24 cellular contexts compared by ENCODE assay signal in the genomic region with DNA sequence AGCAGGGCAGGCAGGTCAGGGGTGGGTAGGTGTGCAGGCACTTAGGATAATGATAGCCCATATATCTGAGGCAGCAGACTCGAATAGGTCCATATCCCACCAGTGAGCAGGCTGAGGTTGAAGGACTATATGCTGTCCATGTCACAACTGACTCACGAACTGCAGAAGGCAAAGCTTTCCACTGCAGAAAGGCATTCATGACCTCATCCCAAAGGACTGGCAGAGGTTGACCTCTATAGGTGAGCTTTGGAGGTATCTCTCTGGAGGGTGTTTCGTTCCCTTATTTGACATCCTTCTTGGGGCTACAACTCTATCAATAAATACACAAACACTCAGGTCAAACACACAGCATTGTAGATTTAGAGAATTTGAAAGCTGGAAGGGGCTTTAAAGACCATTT. TPM values are rescaled to one million over a fixed set of nuclear protein-coding genes. Genes with fewer than 3 reads are reported as not detected.
A peak's percentile ranks its signal among the peaks of the same experiment; 100 is the strongest.
DNase-seq lines count a peak whose midpoint lies in the region; ATAC-seq and TF ChIP-seq lines count a peak whose summit lies in the region.
"Had no signal": no experiment of that assay in that cellular context is flagged by ENCODE, and none has a peak within 500 bp of the region (broad histone marks: within the 10 kb centered on the region; RNA-seq: fewer than 3 reads in every experiment).

No MANE protein-coding gene starts in this region.

- H3K27me3 ChIP-seq in MM.1S (replicated peaks; ENCODE audit: insufficient read depth, low read length) (no peaks in the 10 kb centered on the region), thoracic aorta (replicated peaks; ENCODE audit: insufficient read depth) (no peaks in the 10 kb centered on the region)
- H3K27me3 ChIP-seq: gastrocnemius medialis, ovary, SJCRH30, testis had no signal

- H3K4me1 ChIP-seq in MM.1S (ENCODE audit: low read length): no peaks in the 10 kb centered on the region
- peaks cover 6 to 32% of the 10 kb centered on the region in 2 donors for H3K4me1 ChIP-seq in thoracic aorta (ENCODE audit: control insufficient read depth in 1 of 2, low read depth in 2 of 2)
- H3K4me1 ChIP-seq: adrenal gland, gastrocnemius medialis, SJCRH30, testis had no signal

- no peak overlapping the region for H3K9ac ChIP-seq in MM.1S (ENCODE audit: low read length)

- H3K79me2 ChIP-seq in MM.1S (ENCODE audit: low read length): no peaks in the 10 kb centered on the region

- no peaks in the 10 kb centered on the region for H3F3A ChIP-seq in MM.1S (ENCODE audit: insufficient read depth, low read length)

- H3K4me3 ChIP-seq in MM.1S (ENCODE audit: low read length): no peak overlapping the region
- H3K4me3 ChIP-seq in epithelial cell of esophagus (ENCODE audit: low read length): no peak overlapping the region
- no peak overlapping the region for H3K4me3 ChIP-seq in thoracic aorta
- H3K4me3 ChIP-seq: adrenal gland, gastrocnemius medialis, ovary, SJCRH30, testis had no signal

- H3K36me3 ChIP-seq in MM.1S (replicated peaks; ENCODE audit: insufficient read depth, low read length) (no peaks in the 10 kb centered on the region), thoracic aorta (no peaks in the 10 kb centered on the region)
- H3K36me3 ChIP-seq: adrenal gland, gastrocnemius medialis, ovary, SJCRH30 had no signal

- H3K4me2 ChIP-seq in MM.1S (ENCODE audit: low read depth, low read length): no peak overlapping the region

- in situ Hi-C loops in GM13977 (cut with MboI; ENCODE audit: low pct_unique_long_range_greater_than_20kb, low sequenced_read_pairs, unreplicated experiment): no loop called here

- TF ChIP-seq CTCF in MM.1S (IDR thresholded peaks at IDR 0.05; ENCODE audit: low read length) (no peak), epithelial cell of esophagus (IDR thresholded peaks at IDR 0.05; ENCODE audit: insufficient read depth, low read depth, low read length, missing control alignments) (no peak), thoracic aorta (IDR thresholded peaks at IDR 0.05) (no peak), GM13977 (IDR thresholded peaks at IDR 0.05; ENCODE audit: extremely low read depth, insufficient read depth, missing control alignments) (no peak)

- no peaks in the 10 kb centered on the region for H4K20me1 ChIP-seq in MM.1S (ENCODE audit: insufficient read depth, low read length)

- H3K27ac ChIP-seq in MM.1S (ENCODE audit: low read length) (no peak overlapping the region), thoracic aorta (peak overlapping the region; percentile 66 to 73)
- H3K27ac ChIP-seq: adrenal gland, HL-60, ovary, SJCRH30, testis had no signal

- no peaks in the 10 kb centered on the region for H3K9me3 ChIP-seq in MM.1S (replicated peaks; ENCODE audit: insufficient read depth, low read length)
- H3K9me3 ChIP-seq in thoracic aorta: no peaks in the 10 kb centered on the region
- H3K9me3 ChIP-seq: adrenal gland, gastrocnemius medialis, ovary, SJCRH30, testis had no signal

- DNase-seq in ELR (ENCODE audit: low read depth) (peak; percentile 2), MM.1S (peak; percentile 26), epithelial cell of esophagus (ENCODE audit: low read depth) (peak; percentile 36), thoracic aorta (ENCODE audit: low spot score) (no peak), GM13977 (ENCODE audit: low spot score) (no peak)
- DNase-seq: activated CD4-positive, alpha-beta T cell treated with anti-CD3 and anti-CD28 coated beads, Interleukin-2, amount 50 U/mL, for 4 hours; activated gamma-delta T cell treated with Interleukin-2 at 50 U/mL for 16 hours; adrenal gland; caudate nucleus; DND-41; gastrocnemius medialis; NCI-H1436 treated with DMSO at 0.1 percent for 48 hours; NCI-H69; ovary; right cardiac atrium; SJCRH30; stimulated activated CD4-positive, alpha-beta T cell treated with anti-CD3 and anti-CD28 coated beads, Interleukin-15, amount 100 ng/mL, for 24 hours; testis had no signal

- no peak overlapping the region for H2AFZ ChIP-seq in MM.1S (ENCODE audit: low read length)

- peak; percentile 52 for ATAC-seq in thoracic aorta (ENCODE audit: insufficient number of reproducible peaks, low FRiP score, low read depth)
- no peak for ATAC-seq in GM21367 (IDR thresholded peaks at IDR 0.05; ENCODE audit: unreplicated experiment)
- ATAC-seq in HG03095 (IDR thresholded peaks at IDR 0.05; ENCODE audit: unreplicated experiment): no peak
- ATAC-seq: esophagus mucosa; gastrocnemius medialis; natural killer cell treated with Interleukin-12 subunit alpha and Interleukin-12 subunit beta and Interleukin-15 and Interleukin-18, amount 100 ng/mL, for 72 hours; right cardiac atrium had no signal

- H3K9me2 ChIP-seq in MM.1S (replicated peaks; ENCODE audit: insufficient read depth, low read length): no peaks in the 10 kb centered on the region

RNA-seq across cellular contexts. Expression of gene MARK1, which starts 42.8 kb away (rescaled TPM):
- total RNA-seq in thoracic aorta: 10 to 100 TPM; 11.9 to 12.3 TPM
- total RNA-seq: natural killer cell treated with Interleukin-12 subunit alpha and Interleukin-12 subunit beta and Interleukin-15 and Interleukin-18, amount 100 ng/mL, for 72 hours; T-helper 2 cell treated with Interferon-gamma antibody and Interleukin-4, amounts not matched to agents 100 ng/mL and 5 ng/mL, for 36 hours had no signal

Comparison
In these comparisons a context has a peak if more than half of its experiments do, and no peak if none do; other contexts are left out.
1. DNase-seq: peak in ELR (single experiment), MM.1S (single experiment) and epithelial cell of esophagus (single experiment); none in thoracic aorta (single experiment) and GM13977 (single experiment).